Comparison of ENCODE assay signal across 8 cellular contexts in the genomic region with DNA sequence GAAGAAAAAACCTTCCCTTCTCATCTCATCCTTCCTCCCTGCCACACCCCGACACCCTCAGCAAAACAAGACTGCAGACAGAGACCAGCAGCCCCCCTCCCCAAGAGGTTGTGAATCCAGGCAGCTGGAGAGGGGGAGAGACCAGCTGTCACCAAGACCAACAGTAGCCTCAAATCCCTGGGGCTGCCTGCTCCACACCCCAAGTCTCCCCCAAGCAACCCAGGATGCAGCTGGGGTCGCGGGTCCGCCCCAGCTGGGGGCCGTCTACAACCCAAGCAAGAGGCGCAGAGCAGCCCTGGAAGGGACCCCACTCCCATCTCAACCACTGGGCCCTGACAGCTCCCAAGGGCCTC. TPM values are rescaled to one million over a fixed set of nuclear protein-coding genes. Genes with fewer than 3 reads are reported as not detected.
DNase-seq lines count a peak whose midpoint lies in the region; ATAC-seq and TF ChIP-seq lines count a peak whose summit lies in the region.

No MANE protein-coding gene starts in this region.

- H3K27ac Mint-ChIP-seq in dendritic cell treated with granulocyte-macrophage colony-stimulating factor and Interleukin-4, amounts not matched to agents 40 ng/mL and 50 ng/mL, for 4 days: peak overlapping the region; percentile 97
- no peak overlapping the region for H3K27ac Mint-ChIP-seq in nephron progenitor cell

- peak overlapping the region; percentile 81 to 99 (median 96) for H3K27ac ChIP-seq in BLaER1 treated with 17β-estradiol and CSF1 and Interleukin-3, amounts not matched to agents 10 nM and 100 nM

- peaks cover 73 to 97% (median 94%) of the 10 kb centered on the region in 10 experiments for H3K4me1 ChIP-seq in BLaER1 treated with 17β-estradiol and CSF1 and Interleukin-3, amounts not matched to agents 10 nM and 100 nM

- DNase-seq in NAMALWA (ENCODE audit: low spot score) (peak; percentile 73), nephron progenitor cell (no peak), SK-N-DZ (ENCODE audit: low spot score) (no peak), mucosa of gallbladder (ENCODE audit: low spot score) (no peak)

- H3K27me3 Mint-ChIP-seq in dendritic cell treated with granulocyte-macrophage colony-stimulating factor and Interleukin-4, amounts not matched to agents 40 ng/mL and 50 ng/mL, for 4 days: peaks cover 4% of the 10 kb centered on the region
- H3K27me3 Mint-ChIP-seq in nephron progenitor cell (ENCODE audit: low read depth, poor library complexity): peaks cover 30% of the 10 kb centered on the region

- H3K36me3 Mint-ChIP-seq in dendritic cell treated with granulocyte-macrophage colony-stimulating factor and Interleukin-4, amounts not matched to agents 40 ng/mL and 50 ng/mL, for 4 days (ENCODE audit: low read depth): peaks cover 33% of the 10 kb centered on the region
- H3K36me3 Mint-ChIP-seq in nephron progenitor cell (ENCODE audit: low read depth): no peaks in the 10 kb centered on the region

- TF ChIP-seq CTCF in nephron progenitor cell (IDR thresholded peaks at IDR 0.05): no peak

- no peaks in the 10 kb centered on the region for H3K9me3 ChIP-seq in BLaER1 treated with 17β-estradiol and CSF1 and Interleukin-3, amounts not matched to agents 10 nM and 100 nM (replicated peaks in 1 of 11)

- H4K20me1 ChIP-seq in BLaER1 treated with 17β-estradiol and CSF1 and Interleukin-3, amounts not matched to agents 10 nM and 100 nM: peaks cover 38 to 99% (median 67%) of the 10 kb centered on the region in 11 experiments

- H3K36me3 ChIP-seq in BLaER1 treated with 17β-estradiol and CSF1 and Interleukin-3, amounts not matched to agents 10 nM and 100 nM: peaks cover 0 to 9% (median 6%) of the 10 kb centered on the region in 11 experiments; a peak in 13 of 22 replicates

- no peaks in the 10 kb centered on the region for H3K27me3 ChIP-seq in BLaER1 treated with 17β-estradiol and CSF1 and Interleukin-3, amounts not matched to agents 10 nM and 100 nM

- no peak for ATAC-seq in HG03342 (IDR thresholded peaks at IDR 0.05; ENCODE audit: unreplicated experiment)
- ATAC-seq in GM21423 (IDR thresholded peaks at IDR 0.05; ENCODE audit: unreplicated experiment): no peak

- H3K4me2 ChIP-seq in BLaER1 treated with 17β-estradiol and CSF1 and Interleukin-3, amounts not matched to agents 10 nM and 100 nM: peak overlapping the region; percentile 98 to 100 (median 99)

- peak overlapping the region; percentile 61 to 100 (median 84) for H3K4me3 ChIP-seq in BLaER1 treated with 17β-estradiol and CSF1 and Interleukin-3, amounts not matched to agents 10 nM and 100 nM

- peak overlapping the region; percentile 87 to 98 (median 93) for H3K9ac ChIP-seq in BLaER1 treated with 17β-estradiol and CSF1 and Interleukin-3, amounts not matched to agents 10 nM and 100 nM

- peaks cover 72% of the 10 kb centered on the region for H3K4me1 Mint-ChIP-seq in dendritic cell treated with granulocyte-macrophage colony-stimulating factor and Interleukin-4, amounts not matched to agents 40 ng/mL and 50 ng/mL, for 4 days (ENCODE audit: low read depth)
- peaks cover 42% of the 10 kb centered on the region for H3K4me1 Mint-ChIP-seq in nephron progenitor cell

- intact Hi-C loops in dendritic cell treated with granulocyte-macrophage colony-stimulating factor and Interleukin-4, amounts not matched to agents 40 ng/mL and 50 ng/mL, for 4 days (cut with micrococcal nuclease): no loop called here

- H3K9me3 Mint-ChIP-seq in dendritic cell treated with granulocyte-macrophage colony-stimulating factor and Interleukin-4, amounts not matched to agents 40 ng/mL and 50 ng/mL, for 4 days: no peaks in the 10 kb centered on the region
- no peaks in the 10 kb centered on the region for H3K9me3 Mint-ChIP-seq in nephron progenitor cell

- peak overlapping the region; percentile 88 for H3K4me3 Mint-ChIP-seq in dendritic cell treated with granulocyte-macrophage colony-stimulating factor and Interleukin-4, amounts not matched to agents 40 ng/mL and 50 ng/mL, for 4 days
- H3K4me3 Mint-ChIP-seq in nephron progenitor cell: peak overlapping the region; percentile 49

RNA-seq across cellular contexts. Expression of gene KLF16, which starts 7.1 kb away (rescaled TPM):
- 12.8 and 16.7 TPM in 2 replicates for polyA plus RNA-seq in SK-N-DZ (2014; cell fraction: cytosol; rRNA removed)
- 11.0 and 15.3 TPM in 2 replicates for polyA plus RNA-seq in SK-N-DZ (2014; cell fraction: nucleus; rRNA removed)
- total RNA-seq in mucosa of gallbladder: 23.2 TPM

RNA-seq across cellular contexts. Expression of gene REXO1, which starts 8.0 kb away (rescaled TPM):
- 10.7 and 12.7 TPM in 2 replicates for polyA plus RNA-seq in SK-N-DZ (2014; cell fraction: cytosol; rRNA removed)
- 16.6 and 69.5 TPM in 2 replicates for polyA plus RNA-seq in SK-N-DZ (2014; cell fraction: nucleus; rRNA removed)
- 39.2 TPM for total RNA-seq in mucosa of gallbladder

RNA-seq across cellular contexts. Expression of gene ABHD17A, which starts 29.0 kb away (rescaled TPM):
- 73.8 and 89.9 TPM in 2 replicates for polyA plus RNA-seq in SK-N-DZ (2014; cell fraction: cytosol; rRNA removed)
- 197 and 240 TPM in 2 replicates for polyA plus RNA-seq in SK-N-DZ (2014; cell fraction: nucleus; rRNA removed)
- total RNA-seq in mucosa of gallbladder: 85.2 TPM

RNA-seq across cellular contexts. Expression of gene ATP8B3, which starts 44.2 kb away (rescaled TPM):
- 0.10 and 0.32 TPM in 2 replicates for polyA plus RNA-seq in SK-N-DZ (2014; cell fraction: cytosol; rRNA removed)
- polyA plus RNA-seq in SK-N-DZ (2014; cell fraction: nucleus; rRNA removed): 0.12 and 1.7 TPM in 2 replicates
- 2.9 TPM for total RNA-seq in mucosa of gallbladder

RNA-seq across cellular contexts. Expression of gene ADAT3, which starts 48.9 kb away (rescaled TPM):
- 6.3 and 9.5 TPM in 2 replicates for polyA plus RNA-seq in SK-N-DZ (2014; cell fraction: cytosol; rRNA removed)
- polyA plus RNA-seq in SK-N-DZ (2014; cell fraction: nucleus; rRNA removed): 6.1 and 7.3 TPM in 2 replicates
- 10.6 TPM for total RNA-seq in mucosa of gallbladder
